ENCODE assay signal across 11 cellular contexts in the genomic region with DNA sequence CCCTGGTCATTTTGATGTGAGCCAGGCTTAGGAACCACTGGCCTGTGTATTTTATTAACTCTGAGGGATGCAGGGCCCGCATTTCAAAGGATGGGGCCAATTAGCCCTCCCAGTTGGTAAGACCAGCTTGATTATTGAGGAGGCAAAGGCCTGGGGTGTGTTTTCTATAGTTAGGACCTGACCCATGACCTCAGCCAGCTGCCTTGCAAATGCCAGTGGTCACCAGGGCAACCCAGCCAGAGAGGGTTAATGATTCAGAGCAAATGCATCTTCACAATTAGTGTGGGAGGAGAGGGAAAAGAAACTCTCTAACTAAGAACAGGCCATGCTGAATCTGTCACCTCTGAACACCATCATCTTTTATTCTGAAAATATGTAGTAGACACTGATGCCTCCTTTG.
DNase-seq lines count a peak whose midpoint lies in the region; ATAC-seq, FAIRE-seq and TF ChIP-seq lines count a peak whose summit lies in the region.
"Had no signal": no experiment of that assay in that cellular context is flagged by ENCODE, and none has a peak within 500 bp of the region (broad histone marks: within the 10 kb centered on the region; RNA-seq: fewer than 3 reads in every experiment).

No MANE protein-coding gene starts in this region.

- no peaks in the 10 kb centered on the region for H3K36me3 Mint-ChIP-seq in activated naive CD4-positive, alpha-beta T cell treated with anti-CD3 and anti-CD28 coated beads for 36 hours (ENCODE audit: low read depth)

- H3K4me3 Mint-ChIP-seq in activated naive CD4-positive, alpha-beta T cell treated with anti-CD3 and anti-CD28 coated beads for 36 hours: no peak overlapping the region

- no peak overlapping the region for H3K27ac Mint-ChIP-seq in activated naive CD4-positive, alpha-beta T cell treated with anti-CD3 and anti-CD28 coated beads for 36 hours

- peak; percentile 18 for DNase-seq in GM19239 (ENCODE audit: insufficient read length, low spot score)
- peak; percentile 54 for DNase-seq in epithelial cell of esophagus (ENCODE audit: low read depth)
- peak; percentile 67 for DNase-seq in retina
- no peak for DNase-seq in MM.1S
- DNase-seq in NCI-H1105 treated with DMSO at 0.1 percent for 48 hours (lab: John Stamatoyannopoulos, UW): no peak
- DNase-seq in activated naive CD4-positive, alpha-beta T cell treated with anti-CD3 and anti-CD28 coated beads for 36 hours: no peak
- DNase-seq in HT-29 (ENCODE audit: low spot score): no peak
- DNase-seq: NCI-H187 treated with DMSO at 0.1 percent for 48 hours; stimulated activated CD4-positive, alpha-beta T cell treated with anti-CD3 and anti-CD28 coated beads, Interleukin-4, amount 100 ng/mL, for 1 hour; upper lobe of right lung had no signal

- H3K27me3 Mint-ChIP-seq in activated naive CD4-positive, alpha-beta T cell treated with anti-CD3 and anti-CD28 coated beads for 36 hours (ENCODE audit: low read depth): peaks cover 2% of the 10 kb centered on the region

- CTCF ChIA-PET in activated naive CD4-positive, alpha-beta T cell treated with anti-CD3 and anti-CD28 coated beads for 36 hours (lab: Charles Lee): interaction anchor here (0.8 kb wide), 1 partner anchor 21 kb away, joined by 3 read pairs; no protein-coding TSS in a partner anchor

- H3F3A ChIP-seq in MM.1S (ENCODE audit: insufficient read depth, low read length): no peaks in the 10 kb centered on the region

- H3K27ac ChIP-seq in MM.1S (ENCODE audit: low read length): no peak overlapping the region
- H3K27ac ChIP-seq: upper lobe of right lung had no signal

- H3K4me1 ChIP-seq in MM.1S (ENCODE audit: low read length): no peaks in the 10 kb centered on the region

- TF ChIP-seq CTCF in epithelial cell of esophagus (IDR thresholded peaks at IDR 0.05; ENCODE audit: insufficient read depth, low read depth, low read length, missing control alignments) (no peak), MM.1S (IDR thresholded peaks at IDR 0.05; ENCODE audit: low read length) (no peak)

- no peaks in the 10 kb centered on the region for H3K79me2 ChIP-seq in MM.1S (ENCODE audit: low read length)

- no peak for FAIRE-seq in GM19239 (lab: Jason Lieb, UNC)

- no peak overlapping the region for H2AFZ ChIP-seq in MM.1S (ENCODE audit: low read length)

- no peaks in the 10 kb centered on the region for H3K9me3 Mint-ChIP-seq in activated naive CD4-positive, alpha-beta T cell treated with anti-CD3 and anti-CD28 coated beads for 36 hours

- no peak overlapping the region for H3K9ac ChIP-seq in MM.1S (ENCODE audit: low read length)

- no peaks in the 10 kb centered on the region for H3K36me3 ChIP-seq in MM.1S (replicated peaks; ENCODE audit: insufficient read depth, low read length)
- H3K36me3 ChIP-seq: upper lobe of right lung had no signal

- no peaks in the 10 kb centered on the region for H4K20me1 ChIP-seq in MM.1S (ENCODE audit: insufficient read depth, low read length)

- H3K27me3 ChIP-seq in MM.1S (replicated peaks; ENCODE audit: insufficient read depth, low read length): no peaks in the 10 kb centered on the region
- H3K27me3 ChIP-seq: upper lobe of right lung had no signal

- H3K4me3 ChIP-seq in epithelial cell of esophagus (ENCODE audit: low read length) (no peak overlapping the region), MM.1S (ENCODE audit: low read length) (no peak overlapping the region)
- H3K4me3 ChIP-seq: upper lobe of right lung had no signal

- peak; percentile 79 for ATAC-seq in HG03378 (IDR thresholded peaks at IDR 0.05; ENCODE audit: unreplicated experiment)
- ATAC-seq: upper lobe of right lung had no signal

- no peaks in the 10 kb centered on the region for H3K9me2 ChIP-seq in MM.1S (replicated peaks; ENCODE audit: insufficient read depth, low read length)

- no peaks in the 10 kb centered on the region for H3K9me3 ChIP-seq in MM.1S (replicated peaks; ENCODE audit: insufficient read depth, low read length)
- H3K9me3 ChIP-seq: upper lobe of right lung had no signal

- intact Hi-C loops in activated naive CD4-positive, alpha-beta T cell treated with anti-CD3 and anti-CD28 coated beads for 36 hours (cut with micrococcal nuclease): no loop called here

- no peak overlapping the region for H3K4me2 ChIP-seq in MM.1S (ENCODE audit: low read depth, low read length)

- no peaks in the 10 kb centered on the region for H3K4me1 Mint-ChIP-seq in activated naive CD4-positive, alpha-beta T cell treated with anti-CD3 and anti-CD28 coated beads for 36 hours (ENCODE audit: low read depth)

Comparison
In these comparisons a context has a peak if more than half of its experiments do, and no peak if none do; other contexts are left out.
1. DNase-seq: peak in GM19239 (single experiment), epithelial cell of esophagus (single experiment) and retina (single experiment); none in MM.1S (single experiment), NCI-H1105 treated with DMSO at 0.1 percent for 48 hours (single experiment), activated naive CD4-positive, alpha-beta T cell treated with anti-CD3 and anti-CD28 coated beads for 36 hours (single experiment) and HT-29 (single experiment).